In the genomic region with DNA sequence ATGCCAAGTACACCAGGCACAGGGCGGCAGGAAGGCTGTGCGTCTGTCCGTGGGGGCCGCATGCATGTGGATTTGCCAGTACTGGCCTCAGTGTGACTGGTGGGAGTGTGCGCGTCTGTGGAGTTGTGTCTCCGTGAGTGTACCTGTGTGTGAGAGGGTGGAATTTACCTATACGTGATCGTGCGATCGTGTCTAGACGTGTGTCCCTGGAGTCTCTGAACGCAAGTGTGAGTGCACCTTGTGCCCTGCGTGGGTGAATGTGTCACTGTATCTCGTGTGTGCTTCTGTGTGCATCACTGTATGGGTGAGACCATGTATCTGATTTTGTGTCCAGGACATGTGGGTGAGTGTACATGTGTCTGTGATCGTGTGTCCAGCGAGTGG, we compare ENCODE assay signal across 12 cellular contexts. TPM values are rescaled to one million over a fixed set of nuclear protein-coding genes. Genes with fewer than 3 reads are reported as not detected.
DNase-seq lines count a peak whose midpoint lies in the region; ATAC-seq and TF ChIP-seq lines count a peak whose summit lies in the region.
"Had no signal": no experiment of that assay in that cellular context is flagged by ENCODE, and none has a peak within 500 bp of the region (broad histone marks: within the 10 kb centered on the region; RNA-seq: fewer than 3 reads in every experiment).

No MANE protein-coding gene starts in this region.

- H3K9me3 ChIP-seq in iPS-15b (ENCODE audit: control insufficient read depth, insufficient read depth, low read length) = no peaks in the 10 kb centered on the region
- H3K9me3 ChIP-seq: mucosa of descending colon had no signal

- no peak for DNase-seq in activated naive CD4-positive, alpha-beta T cell treated with anti-CD3 and anti-CD28 coated beads, Interleukin-2, amount 10 ng/mL, durations not matched to agents 7 days and 5 days
- no peak for DNase-seq in activated naive CD4-positive, alpha-beta T cell treated with Interleukin-2 at 50 U/mL for 16 hours
- DNase-seq in activated B cell treated with CpG ODN at 0.5 μM for 24 hours (no peak), NCI-H1048 (lab: John Stamatoyannopoulos, UW) (no peak), AG08395 (ENCODE audit: low spot score) (no peak)
- no peak for DNase-seq in stimulated activated effector memory CD8-positive, alpha-beta T cell treated with anti-CD3 and anti-CD28 coated beads, Interleukin-12 subunit alpha, Interleukin-12 subunit beta, amount 100 ng/mL, for 72 hours (ENCODE audit: low spot score in 2 of 2)
- DNase-seq: mucosa of descending colon, NCI-H1436 had no signal

- H3K4me1 ChIP-seq in iPS-15b (ENCODE audit: control insufficient read depth, insufficient read depth, low read length) = peaks cover 17% of the 10 kb centered on the region

- no peak for TF ChIP-seq CTCF in activated B cell treated with CpG ODN at 0.5 μM for 24 hours (IDR thresholded peaks at IDR 0.05)

- peak overlapping the region; percentile 62 for H3K4me3 ChIP-seq in iPS-15b (ENCODE audit: low read depth, low read length)
- H3K4me3 ChIP-seq: mucosa of descending colon had no signal

- CTCF ChIA-PET in activated naive CD4-positive, alpha-beta T cell treated with anti-CD3 and anti-CD28 coated beads, Interleukin-2, amount 10 ng/mL, durations not matched to agents 7 days and 5 days (lab: Charles Lee) = no interaction called here
- CTCF ChIA-PET in activated B cell treated with CpG ODN at 0.5 μM for 24 hours (lab: Charles Lee) = no interaction called here

- peaks cover 26% of the 10 kb centered on the region for H3K4me1 Mint-ChIP-seq in activated naive CD4-positive, alpha-beta T cell treated with anti-CD3 and anti-CD28 coated beads, Interleukin-2, amount 10 ng/mL, durations not matched to agents 7 days and 5 days
- peaks cover 27% of the 10 kb centered on the region for H3K4me1 Mint-ChIP-seq in activated B cell treated with CpG ODN at 0.5 μM for 24 hours
- peaks cover 32% of the 10 kb centered on the region for H3K4me1 Mint-ChIP-seq in stimulated activated effector memory CD8-positive, alpha-beta T cell treated with anti-CD3 and anti-CD28 coated beads, Interleukin-12 subunit alpha, Interleukin-12 subunit beta, amount 100 ng/mL, for 72 hours

- no peak overlapping the region for H3K4me3 Mint-ChIP-seq in activated naive CD4-positive, alpha-beta T cell treated with anti-CD3 and anti-CD28 coated beads, Interleukin-2, amount 10 ng/mL, durations not matched to agents 7 days and 5 days
- H3K4me3 Mint-ChIP-seq in activated B cell treated with CpG ODN at 0.5 μM for 24 hours = peak overlapping the region; percentile 7
- peak overlapping the region; percentile 42 for H3K4me3 Mint-ChIP-seq in stimulated activated effector memory CD8-positive, alpha-beta T cell treated with anti-CD3 and anti-CD28 coated beads, Interleukin-12 subunit alpha, Interleukin-12 subunit beta, amount 100 ng/mL, for 72 hours

- no peaks in the 10 kb centered on the region for H3K9me3 Mint-ChIP-seq in activated naive CD4-positive, alpha-beta T cell treated with anti-CD3 and anti-CD28 coated beads, Interleukin-2, amount 10 ng/mL, durations not matched to agents 7 days and 5 days
- no peaks in the 10 kb centered on the region for H3K9me3 Mint-ChIP-seq in activated B cell treated with CpG ODN at 0.5 μM for 24 hours
- H3K9me3 Mint-ChIP-seq in stimulated activated effector memory CD8-positive, alpha-beta T cell treated with anti-CD3 and anti-CD28 coated beads, Interleukin-12 subunit alpha, Interleukin-12 subunit beta, amount 100 ng/mL, for 72 hours = no peaks in the 10 kb centered on the region

- no peak overlapping the region for H3K9ac ChIP-seq in iPS-15b (ENCODE audit: low read depth, low read length)

- ATAC-seq in activated B cell treated with CpG ODN at 0.5 μM for 24 hours (ENCODE audit: low read depth) = no peak
- ATAC-seq in stimulated activated effector memory CD8-positive, alpha-beta T cell treated with anti-CD3 and anti-CD28 coated beads, Interleukin-12 subunit alpha, Interleukin-12 subunit beta, amount 100 ng/mL, for 72 hours = no peak
- no peak for ATAC-seq in HG03565 (IDR thresholded peaks at IDR 0.05; ENCODE audit: unreplicated experiment)

- POLR2A ChIA-PET in activated B cell treated with CpG ODN at 0.5 μM for 24 hours (lab: Charles Lee) = no interaction called here

- H3K36me3 ChIP-seq in iPS-15b (ENCODE audit: control insufficient read depth, insufficient read depth, low read length) = peaks cover 2% of the 10 kb centered on the region

- peaks cover 99% of the 10 kb centered on the region for H3K27me3 ChIP-seq in iPS-15b (ENCODE audit: control insufficient read depth, insufficient read depth, low read length)

- peaks cover 100% of the 10 kb centered on the region for H3K27me3 Mint-ChIP-seq in activated naive CD4-positive, alpha-beta T cell treated with anti-CD3 and anti-CD28 coated beads, Interleukin-2, amount 10 ng/mL, durations not matched to agents 7 days and 5 days
- peaks cover 63% of the 10 kb centered on the region for H3K27me3 Mint-ChIP-seq in activated B cell treated with CpG ODN at 0.5 μM for 24 hours

- H3K36me3 Mint-ChIP-seq in activated naive CD4-positive, alpha-beta T cell treated with anti-CD3 and anti-CD28 coated beads, Interleukin-2, amount 10 ng/mL, durations not matched to agents 7 days and 5 days = peaks cover 3% of the 10 kb centered on the region
- H3K36me3 Mint-ChIP-seq in activated B cell treated with CpG ODN at 0.5 μM for 24 hours (ENCODE audit: low read depth) = no peaks in the 10 kb centered on the region
- H3K36me3 Mint-ChIP-seq in stimulated activated effector memory CD8-positive, alpha-beta T cell treated with anti-CD3 and anti-CD28 coated beads, Interleukin-12 subunit alpha, Interleukin-12 subunit beta, amount 100 ng/mL, for 72 hours = peaks cover 12% of the 10 kb centered on the region

- intact Hi-C loops in activated B cell treated with CpG ODN at 0.5 μM for 24 hours (cut with micrococcal nuclease) = no loop called here

- H3K27ac Mint-ChIP-seq in activated naive CD4-positive, alpha-beta T cell treated with anti-CD3 and anti-CD28 coated beads, Interleukin-2, amount 10 ng/mL, durations not matched to agents 7 days and 5 days = peak overlapping the region; percentile 22
- no peak overlapping the region for H3K27ac Mint-ChIP-seq in activated B cell treated with CpG ODN at 0.5 μM for 24 hours
- no peak overlapping the region for H3K27ac Mint-ChIP-seq in stimulated activated effector memory CD8-positive, alpha-beta T cell treated with anti-CD3 and anti-CD28 coated beads, Interleukin-12 subunit alpha, Interleukin-12 subunit beta, amount 100 ng/mL, for 72 hours

RNA-seq across cellular contexts. Expression of a gene that starts 4.9 kb away (rescaled TPM):
- not detected in 2 replicates for total RNA-seq in activated B cell treated with CpG ODN at 0.5 μM for 24 hours
- total RNA-seq: HT-29, mucosa of descending colon, subcutaneous adipose tissue had no signal

RNA-seq across cellular contexts. Expression of a gene that starts 44.6 kb away (rescaled TPM):
- 0.20 and 1.2 TPM in 2 replicates for total RNA-seq in activated B cell treated with CpG ODN at 0.5 μM for 24 hours
